In the genomic region with DNA sequence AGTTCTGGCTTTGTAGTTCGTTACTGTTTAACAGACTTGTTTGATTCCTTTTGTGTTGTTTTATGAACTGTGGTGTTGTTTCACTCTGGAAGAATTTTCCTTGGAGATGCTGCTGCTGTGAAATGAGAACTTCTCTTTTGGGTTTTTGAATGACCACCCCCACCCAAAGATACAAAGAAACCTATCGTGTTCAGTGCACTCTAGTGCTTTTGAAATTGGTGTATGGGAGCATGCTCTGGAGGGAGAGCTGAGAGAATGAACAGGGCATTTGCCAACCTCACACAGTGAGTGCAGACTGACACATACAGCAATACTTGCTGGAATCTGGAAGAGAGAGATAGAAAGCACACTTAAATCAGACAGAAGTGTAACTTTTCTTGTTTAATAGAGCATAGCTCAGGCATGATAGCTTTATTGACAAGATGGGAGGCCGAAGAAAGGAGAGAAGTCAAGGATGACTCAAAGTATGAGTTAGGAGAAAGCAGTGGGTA, we compare ENCODE assay signal across 12 cellular contexts.
A peak's percentile ranks its signal among the peaks of the same experiment; 100 is the strongest.
DNase-seq lines count a peak whose midpoint lies in the region; ATAC-seq, FAIRE-seq and TF ChIP-seq lines count a peak whose summit lies in the region.
"Had no signal": no experiment of that assay in that cellular context is flagged by ENCODE, and none has a peak within 500 bp of the region (broad histone marks: within the 10 kb centered on the region; RNA-seq: fewer than 3 reads in every experiment).

No MANE protein-coding gene starts in this region.

- H3K9me3 ChIP-seq in cardiac muscle cell (ENCODE audit: low read depth) (no peaks in the 10 kb centered on the region), mesenchymal stem cell (ENCODE audit: control insufficient read depth, low read length) (no peaks in the 10 kb centered on the region), vagina (no peaks in the 10 kb centered on the region)
- H3K9me3 ChIP-seq: thyroid gland had no signal

- no peak overlapping the region for H2AK5ac ChIP-seq in mesenchymal stem cell (ENCODE audit: low read length, severe bottlenecking)

- no peak overlapping the region for H3K9ac ChIP-seq in mesenchymal stem cell (ENCODE audit: low read length)

- no peak overlapping the region for H4K8ac ChIP-seq in mesenchymal stem cell (ENCODE audit: low read length)

- H3K27ac ChIP-seq in cardiac muscle cell (peak overlapping the region; percentile 84), mesenchymal stem cell (ENCODE audit: low read length, poor library complexity, severe bottlenecking) (peak overlapping the region; percentile 100), vagina (peak overlapping the region; percentile 65)

- peaks cover 3% of the 10 kb centered on the region for H3K79me1 ChIP-seq in mesenchymal stem cell (replicated peaks; ENCODE audit: low read length, poor library complexity, severe bottlenecking)

- ATAC-seq in Right ventricle myocardium superior (ENCODE audit: poor library complexity) (no peak), GM21528 (IDR thresholded peaks at IDR 0.05; ENCODE audit: low FRiP score, unreplicated experiment) (no peak)

- no peak for FAIRE-seq in HTR-8/SVneo (lab: Jason Lieb, UNC)

- H2BK5ac ChIP-seq in mesenchymal stem cell (ENCODE audit: low read depth, low read length, poor library complexity, severe bottlenecking) = peak overlapping the region; percentile 91

- TF ChIP-seq CTCF in cardiac muscle cell (IDR thresholded peaks at IDR 0.05; ENCODE audit: low read depth, low read length) (no peak), astrocyte of the spinal cord (IDR thresholded peaks at IDR 0.05; ENCODE audit: low read depth, low read length) (no peak), vagina (IDR thresholded peaks at IDR 0.05) (no peak)

- no peak overlapping the region for H4K91ac ChIP-seq in mesenchymal stem cell (ENCODE audit: low read length)

- no peak overlapping the region for H2BK15ac ChIP-seq in mesenchymal stem cell (ENCODE audit: low read depth, poor library complexity, severe bottlenecking)

- no peak overlapping the region for H3K18ac ChIP-seq in mesenchymal stem cell (ENCODE audit: low read depth in 1 of 2, low read length in 2 of 2)

- peaks cover 25% of the 10 kb centered on the region for H3K4me1 ChIP-seq in cardiac muscle cell (ENCODE audit: low read depth)
- H3K4me1 ChIP-seq in mesenchymal stem cell (ENCODE audit: control insufficient read depth, insufficient read depth, low read depth, low read length) = peaks cover 8% of the 10 kb centered on the region
- H3K4me1 ChIP-seq in vagina = peaks cover 22% of the 10 kb centered on the region

- H3K4me3 ChIP-seq in cardiac muscle cell (no peak overlapping the region), astrocyte of the spinal cord (ENCODE audit: low read depth, low read length) (no peak overlapping the region), mesenchymal stem cell (ENCODE audit: insufficient read depth in 1 of 2, low read depth in 1 of 2, low read length in 2 of 2) (no peak overlapping the region), vagina (no peak overlapping the region)
- H3K4me3 ChIP-seq: thyroid gland had no signal

- H3K14ac ChIP-seq in mesenchymal stem cell (ENCODE audit: low read length in 2 of 2) = no peak overlapping the region

- peak overlapping the region; percentile 4 for H3K4me2 ChIP-seq in mesenchymal stem cell (ENCODE audit: low read length, poor library complexity, severe bottlenecking)

- WGBS in mesenchymal stem cell = 87% methylated on average over 3 of the region's 3 CpGs

- H3K27me3 ChIP-seq in cardiac muscle cell = no peaks in the 10 kb centered on the region
- H3K27me3 ChIP-seq in mesenchymal stem cell (ENCODE audit: control insufficient read depth in 1 of 2, insufficient read depth in 1 of 2, low read length in 2 of 2) = no peaks in the 10 kb centered on the region
- no peaks in the 10 kb centered on the region for H3K27me3 ChIP-seq in vagina
- H3K27me3 ChIP-seq: thyroid gland had no signal

- H2BK120ac ChIP-seq in mesenchymal stem cell (ENCODE audit: low read depth, low read length) = no peak overlapping the region

- no peak overlapping the region for H3K4ac ChIP-seq in mesenchymal stem cell (ENCODE audit: low read depth in 1 of 2, low read length in 2 of 2)

- no peak overlapping the region for H2AFZ ChIP-seq in mesenchymal stem cell (ENCODE audit: low read depth, low read length)

- no peak overlapping the region for H2BK12ac ChIP-seq in mesenchymal stem cell (ENCODE audit: low read length in 2 of 2)

- H3K23ac ChIP-seq in mesenchymal stem cell (ENCODE audit: low read length in 2 of 2) = no peak overlapping the region

- intact Hi-C loops in Right ventricle myocardium superior (cut with DNase I) (no loop called here), vagina (cut with DNase I) (no loop called here)

- DNase-seq in cardiac muscle cell (ENCODE audit: low read depth in 1 of 2, low spot score in 1 of 2) (peak in 1 of 2 donors; percentile 32), Right ventricle myocardium superior (no peak), astrocyte of the spinal cord (ENCODE audit: low read depth, low spot score) (peak; percentile 68), mesenchymal stem cell (no peak), vagina (ENCODE audit: extremely low spot score in 2 of 2) (no peak), HTR-8/SVneo (ENCODE audit: insufficient read length, low spot score) (no peak), NCI-H2227 (lab: John Stamatoyannopoulos, UW; ENCODE audit: unreplicated experiment) (no peak)
- DNase-seq: effector CD4-positive, alpha-beta T cell; KBM-7; right cardiac atrium; thyroid gland had no signal

- no peaks in the 10 kb centered on the region for H3K36me3 ChIP-seq in cardiac muscle cell
- H3K36me3 ChIP-seq in mesenchymal stem cell (ENCODE audit: control insufficient read depth in 1 of 2, insufficient read depth in 2 of 2, low read depth in 1 of 2, low read length in 2 of 2) = no peaks in the 10 kb centered on the region
- H3K36me3 ChIP-seq in vagina = no peaks in the 10 kb centered on the region
- H3K36me3 ChIP-seq: thyroid gland had no signal

- TF ChIP-seq POLR2A in vagina (IDR thresholded peaks at IDR 0.05) = no peak

- in situ Hi-C loops in astrocyte of the spinal cord (cut with HindIII; ENCODE audit: low sequenced_read_pairs) = no loop called here
